ENCODE assay signal across 22 cellular contexts in the genomic region with DNA sequence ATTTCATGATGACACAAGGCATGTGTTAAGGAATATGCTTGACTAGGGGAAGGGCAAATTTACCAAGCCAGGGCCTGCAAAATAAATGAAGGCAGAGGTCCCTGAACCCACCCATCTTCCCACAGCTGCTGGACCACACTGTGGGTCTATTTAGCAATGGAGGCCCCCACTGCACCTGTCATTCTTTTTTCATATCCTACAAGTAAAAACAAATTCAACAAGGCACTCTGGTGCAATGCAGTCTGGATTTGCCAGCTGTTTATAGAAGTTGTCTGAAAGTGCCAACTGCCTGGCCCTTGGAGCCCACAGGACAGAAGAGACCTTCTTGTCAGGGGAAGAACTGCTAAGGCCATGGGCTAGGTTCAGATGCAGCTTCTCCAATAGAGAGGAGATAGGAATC.
A peak's percentile ranks its signal among the peaks of the same experiment; 100 is the strongest.
DNase-seq lines count a peak whose midpoint lies in the region; ATAC-seq and TF ChIP-seq lines count a peak whose summit lies in the region.
"Had no signal": no experiment of that assay in that cellular context is flagged by ENCODE, and none has a peak within 500 bp of the region (broad histone marks: within the 10 kb centered on the region; RNA-seq: fewer than 3 reads in every experiment).

No MANE protein-coding gene starts in this region.

- peaks cover 48% of the 10 kb centered on the region for H3K4me1 Mint-ChIP-seq in nephron
- H3K4me1 Mint-ChIP-seq: CD4-positive, alpha-beta memory T cell; CD4-positive, CD25-positive, alpha-beta regulatory T cell; CD8-positive, alpha-beta memory T cell had no signal

- H3K27me3 Mint-ChIP-seq in nephron (ENCODE audit: low read depth) = peaks cover 6% of the 10 kb centered on the region
- H3K27me3 Mint-ChIP-seq: CD4-positive, alpha-beta memory T cell; CD4-positive, CD25-positive, alpha-beta regulatory T cell had no signal

- no peak for ATAC-seq in HG02759 (IDR thresholded peaks at IDR 0.05; ENCODE audit: unreplicated experiment)
- ATAC-seq: GM12878 had no signal

- no peaks in the 10 kb centered on the region for H3K9me3 Mint-ChIP-seq in nephron
- H3K9me3 Mint-ChIP-seq: CD4-positive, alpha-beta memory T cell; CD4-positive, CD25-positive, alpha-beta regulatory T cell; CD8-positive, alpha-beta memory T cell had no signal

- peak overlapping the region in 2 of 3 experiments; percentile 57 to 82 for H3K27ac Mint-ChIP-seq in nephron
- H3K27ac Mint-ChIP-seq: CD4-positive, CD25-positive, alpha-beta regulatory T cell had no signal

- DNase-seq in myocyte (ENCODE audit: low read depth) = peak; percentile 72
- no peak for DNase-seq in SW 1271 (lab: John Stamatoyannopoulos, UW)
- DNase-seq in middle frontal gyrus (ENCODE audit: extremely low spot score, low spot score) = no peak
- DNase-seq: 8988T; ACHN; BE2C; C1 segment of cervical spinal cord; CD4-positive, alpha-beta memory T cell; CD4-positive, CD25-positive, alpha-beta regulatory T cell; CD8-positive, alpha-beta memory T cell; COR-L47; DMS 273 treated with DMSO at 0.1 percent for 48 hours; DMS153; DMS53; DMS79; DND-41; EL; GDM1 had no signal

- no peak for TF ChIP-seq CTCF in nephron (IDR thresholded peaks at IDR 0.05; ENCODE audit: unreplicated experiment in 3 of 3)

- H3K4me3 Mint-ChIP-seq in nephron = peak overlapping the region in 1 of 3 experiments; percentile 43
- H3K4me3 Mint-ChIP-seq: CD14-positive monocyte; CD4-positive, alpha-beta memory T cell; CD4-positive, CD25-positive, alpha-beta regulatory T cell; CD8-positive, alpha-beta memory T cell had no signal

- no peaks in the 10 kb centered on the region for H3K36me3 Mint-ChIP-seq in nephron (ENCODE audit: low read depth)
- H3K36me3 Mint-ChIP-seq: CD14-positive monocyte; CD4-positive, alpha-beta memory T cell; CD4-positive, CD25-positive, alpha-beta regulatory T cell; CD8-positive, alpha-beta memory T cell had no signal
